In genomic region chr1:217527151-217527550, GRCh38 we compare ENCODE assay signal across 20 cellular contexts.
"Had no signal": no experiment of that assay in that cellular context is flagged by ENCODE, and none has a peak within 500 bp of the region (broad histone marks: within the 10 kb centered on the region; RNA-seq: fewer than 3 reads in every experiment).

No MANE protein-coding gene starts in this region.

- ATAC-seq: left lobe of liver; mucosa of descending colon; naive thymus-derived CD8-positive, alpha-beta T cell; stimulated activated naive B cell treated with anti-CD40 and anti-IgM and Interleukin-4, amounts not matched to agents 10 μg/mL and 1 μg/mL and 100 μg/mL, for 72 hours; stimulated activated naive CD8-positive, alpha-beta T cell treated with anti-CD3 and anti-CD28 coated beads, Interleukin-15, amount 100 ng/mL, for 72 hours had no signal

- H3K27ac ChIP-seq: dorsolateral prefrontal cortex, heart left ventricle, neutrophil, right atrium auricular region, sigmoid colon, skin epidermis, testis, tibial nerve had no signal

- H3K27me3 ChIP-seq: dorsolateral prefrontal cortex, heart left ventricle, neutrophil, right atrium auricular region, sigmoid colon, testis, tibial nerve had no signal

- H3K36me3 ChIP-seq: heart left ventricle, neutrophil, right atrium auricular region, sigmoid colon had no signal

- DNase-seq: cortex of kidney; dorsolateral prefrontal cortex; effector CD8-positive, alpha-beta T cell; erythroblast; heart left ventricle; hippocampal formation; kidney glomerular epithelial cell; mucosa of descending colon; naive thymus-derived CD8-positive, alpha-beta T cell; sigmoid colon; stimulated activated CD4-positive, alpha-beta T cell treated with anti-CD3 and anti-CD28 coated beads, Interleukin-2, amount 100 ng/mL, for 24 hours; stimulated activated CD4-positive, alpha-beta T cell treated with anti-CD3 and anti-CD28 coated beads, Interleukin-4, amount 100 ng/mL, for 4 hours; stimulated activated naive B cell treated with anti-CD40 and anti-IgM and Interleukin-4, amounts not matched to agents 10 μg/mL and 1 μg/mL and 100 μg/mL, for 72 hours; stimulated activated naive CD8-positive, alpha-beta T cell treated with anti-CD3 and anti-CD28 coated beads, Interleukin-15, amount 100 ng/mL, for 72 hours; testis had no signal

- H3K9me3 ChIP-seq: heart left ventricle, mucosa of descending colon, neutrophil, sigmoid colon, testis, tibial nerve had no signal

- H3K4me3 ChIP-seq: dorsolateral prefrontal cortex, heart left ventricle, mucosa of descending colon, right atrium auricular region, sigmoid colon, skin epidermis, testis, tibial nerve had no signal

- H3K4me1 ChIP-seq: testis had no signal
